Comparison of ENCODE assay signal across 9 cellular contexts in genomic region chr10:133334495-133335237, GRCh38. TPM values are rescaled to one million over a fixed set of nuclear protein-coding genes. Genes with fewer than 3 reads are reported as not detected.
DNase-seq lines count a peak whose midpoint lies in the region; ATAC-seq and TF ChIP-seq lines count a peak whose summit lies in the region.
"Had no signal": no experiment of that assay in that cellular context is flagged by ENCODE, and none has a peak within 500 bp of the region (broad histone marks: within the 10 kb centered on the region; RNA-seq: fewer than 3 reads in every experiment).

No MANE protein-coding gene starts in this region.

- H2AFZ ChIP-seq in fibroblast of lung (ENCODE audit: low read length): no peak overlapping the region
- H2AFZ ChIP-seq in parathyroid adenoma: peak overlapping the region; percentile 70

- H3K36me3 ChIP-seq in fibroblast of lung (ENCODE audit: control insufficient read depth, insufficient read depth, low read length) (no peaks in the 10 kb centered on the region), parathyroid adenoma (ENCODE audit: control insufficient read depth, insufficient read depth, low read length) (no peaks in the 10 kb centered on the region)
- H3K36me3 ChIP-seq: neutrophil had no signal

- H3K4me2 ChIP-seq in fibroblast of lung (ENCODE audit: extremely low read depth, insufficient read depth, low read length) (peak overlapping the region; percentile 64), parathyroid adenoma (ENCODE audit: low read length) (peak overlapping the region; percentile 70)

- no peak overlapping the region for H3K27ac ChIP-seq in fibroblast of lung (ENCODE audit: insufficient read depth, low read length)
- H3K27ac ChIP-seq in parathyroid adenoma: no peak overlapping the region
- H3K27ac ChIP-seq: neutrophil had no signal

- H4K20me1 ChIP-seq in fibroblast of lung (ENCODE audit: control insufficient read depth, extremely low read depth, insufficient read depth, low read length): no peaks in the 10 kb centered on the region

- H3K4me1 ChIP-seq in fibroblast of lung (ENCODE audit: control insufficient read depth, extremely low read depth, insufficient read depth, low read length) (no peaks in the 10 kb centered on the region), parathyroid adenoma (no peaks in the 10 kb centered on the region)

- no peaks in the 10 kb centered on the region for H3K9me3 ChIP-seq in fibroblast of lung (ENCODE audit: control insufficient read depth, insufficient read depth, low read depth, low read length)
- no peaks in the 10 kb centered on the region for H3K9me3 ChIP-seq in parathyroid adenoma (ENCODE audit: control insufficient read depth, low read length)
- H3K9me3 ChIP-seq: neutrophil had no signal

- TF ChIP-seq CTCF in fibroblast of lung (conservative IDR thresholded peaks at IDR 0.05 in 1 of 2, IDR thresholded peaks at IDR 0.05 in 1 of 2; ENCODE audit: low read depth in 1 of 2, low read length in 2 of 2) (no peak), parathyroid adenoma (IDR thresholded peaks at IDR 0.05) (no peak)

- no peaks in the 10 kb centered on the region for H3K79me2 ChIP-seq in fibroblast of lung (ENCODE audit: control insufficient read depth, insufficient read depth, low read length)
- no peaks in the 10 kb centered on the region for H3K79me2 ChIP-seq in parathyroid adenoma

- H3K4me3 ChIP-seq in fibroblast of lung (replicated peaks in 1 of 4; ENCODE audit: control extremely low read depth in 1 of 4, insufficient read depth in 1 of 4, low read depth in 3 of 4, low read length in 4 of 4) (peak overlapping the region in 2 of 4 experiments; percentile 26 to 49), parathyroid adenoma (ENCODE audit: low read depth, low read length) (peak overlapping the region; percentile 53)

- DNase-seq in Daoy (ENCODE audit: low read depth) (peak; percentile 30), T-helper 9 cell (peak; percentile 30), fibroblast of lung (ENCODE audit: low read depth in 2 of 2) (no peak), GOT3 (lab: John Stamatoyannopoulos, UW) (no peak), GM19238 (ENCODE audit: insufficient read length, low spot score) (no peak)

- H3K9ac ChIP-seq in fibroblast of lung (ENCODE audit: insufficient read depth, low read length) (peak overlapping the region; percentile 37), parathyroid adenoma (no peak overlapping the region)

- H3K27me3 ChIP-seq in fibroblast of lung (ENCODE audit: control insufficient read depth, insufficient read depth, low read length): peaks cover 37% of the 10 kb centered on the region
- H3K27me3 ChIP-seq in parathyroid adenoma (ENCODE audit: control insufficient read depth, insufficient read depth, low read length): no peaks in the 10 kb centered on the region

- ATAC-seq in HG03097 (IDR thresholded peaks at IDR 0.05; ENCODE audit: low FRiP score, unreplicated experiment) (no peak), HG02938 (IDR thresholded peaks at IDR 0.05; ENCODE audit: unreplicated experiment) (no peak)

RNA-seq across cellular contexts. Expression of gene CALY, which starts 2.0 kb away (rescaled TPM):
- not detected in 2 replicates for total RNA-seq in Daoy (2014; rRNA removed; shearing (Covaris generic))
- total RNA-seq in fibroblast of lung: 0.26 TPM in 1 of 2 replicates, not detected in the other
- 0.14 TPM in 1 of 2 replicates, not detected in the other for polyA plus RNA-seq in fibroblast of lung
- polyA plus RNA-seq in fibroblast of lung (2012): 0.69 and 0.92 TPM in 2 replicates
- polyA minus RNA-seq in fibroblast of lung (ENCODE audit: low replicate concordance): not detected in 2 replicates

RNA-seq across cellular contexts. Expression of gene PRAP1, which starts 12.5 kb away (rescaled TPM):
- total RNA-seq in Daoy (2014; rRNA removed; shearing (Covaris generic)): not detected in 2 replicates
- not detected in 2 replicates for total RNA-seq in fibroblast of lung
- not detected in 2 replicates for polyA plus RNA-seq in fibroblast of lung
- polyA plus RNA-seq in fibroblast of lung (2012): not detected in 2 replicates
- polyA minus RNA-seq in fibroblast of lung (ENCODE audit: low replicate concordance): not detected in 2 replicates

RNA-seq across cellular contexts. Expression of gene FUOM, which starts 23.2 kb away (rescaled TPM):
- total RNA-seq in Daoy (2014; rRNA removed; shearing (Covaris generic)): 0.80 and 2.9 TPM in 2 replicates
- 6.4 and 15.0 TPM in 2 replicates for total RNA-seq in fibroblast of lung
- 14.2 and 16.0 TPM in 2 replicates for polyA plus RNA-seq in fibroblast of lung
- polyA plus RNA-seq in fibroblast of lung (2012): 19.9 and 25.2 TPM in 2 replicates
- 2.7 and 2.9 TPM in 2 replicates for polyA minus RNA-seq in fibroblast of lung (ENCODE audit: low replicate concordance)

RNA-seq across cellular contexts. Expression of gene ZNF511, which starts 26.0 kb away (rescaled TPM):
- total RNA-seq in Daoy (2014; rRNA removed; shearing (Covaris generic)): 29.8 and 40.9 TPM in 2 replicates
- total RNA-seq in fibroblast of lung: 23.6 and 27.7 TPM in 2 replicates
- polyA plus RNA-seq in fibroblast of lung: 18.5 and 25.2 TPM in 2 replicates
- 28.3 and 42.8 TPM in 2 replicates for polyA plus RNA-seq in fibroblast of lung (2012)
- 9.4 and 44.2 TPM in 2 replicates for polyA minus RNA-seq in fibroblast of lung (ENCODE audit: low replicate concordance)

RNA-seq across cellular contexts. Expression of gene TUBGCP2, which starts 26.0 kb away (rescaled TPM):
- total RNA-seq in Daoy (2014; rRNA removed; shearing (Covaris generic)): 19.8 and 21.6 TPM in 2 replicates
- total RNA-seq in fibroblast of lung: 51.6 and 60.8 TPM in 2 replicates
- polyA plus RNA-seq in fibroblast of lung: 31.0 and 46.0 TPM in 2 replicates
- polyA plus RNA-seq in fibroblast of lung (2012): 42.2 and 63.2 TPM in 2 replicates
- 56.9 and 75.9 TPM in 2 replicates for polyA minus RNA-seq in fibroblast of lung (ENCODE audit: low replicate concordance)

Comparison
In these comparisons a context has a peak if more than half of its experiments do, and no peak if none do; other contexts are left out.
1. DNase-seq: peak in Daoy (single experiment) and T-helper 9 cell (single experiment); none in fibroblast of lung (0 of 2), GOT3 (single experiment) and GM19238 (single experiment).